In the genomic region with DNA sequence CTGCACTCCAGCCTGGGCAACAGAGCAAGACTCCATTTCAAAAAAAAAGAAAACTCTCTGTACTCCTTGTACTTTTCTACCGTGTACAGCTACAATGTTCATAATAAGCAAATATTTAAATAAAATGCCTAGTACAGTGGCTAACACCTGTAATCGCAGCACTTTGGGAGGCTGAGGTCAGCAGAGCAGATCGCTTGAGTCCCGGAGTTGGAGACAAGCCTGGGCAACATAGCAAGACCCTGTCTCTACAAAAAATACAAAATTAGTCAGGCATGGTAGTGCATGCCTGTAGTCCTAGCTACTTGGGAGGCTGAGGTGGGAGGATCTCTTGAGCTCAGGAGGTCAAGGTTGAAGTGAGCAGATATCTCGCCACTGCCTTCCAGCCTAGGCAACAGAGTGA, we compare ENCODE assay signal across 1 cellular context.
TF ChIP-seq lines count a peak whose summit lies in the region.

No MANE protein-coding gene starts in this region.

TF ChIP-seq in HepG2, 621 proteins besides CTCF, POLR2A, EP300 and RAD21 (continued from another document):
- TF ChIP-seq PRDM4 (CRISPR knock-in tag; IDR thresholded peaks at IDR 0.05; ENCODE audit: borderline replicate concordance): no peak
- no peak for TF ChIP-seq TBL1XR1 (IDR thresholded peaks at IDR 0.05; ENCODE audit: borderline replicate concordance, low read length, partially characterized antibody)
